ENCODE assay signal across 8 cellular contexts in genomic region chr13:112444001-112444311, GRCh38.
DNase-seq lines count a peak whose midpoint lies in the region; ATAC-seq, FAIRE-seq and TF ChIP-seq lines count a peak whose summit lies in the region.

No MANE protein-coding gene starts in this region.

- peaks cover 5% of the 10 kb centered on the region for H3K4me1 Mint-ChIP-seq in CD14-positive monocyte

- H3K27me3 ChIP-seq in mammary epithelial cell (ENCODE audit: insufficient read depth, low read length) = peaks cover 2% of the 10 kb centered on the region

- H3K4me1 ChIP-seq in mammary epithelial cell (ENCODE audit: insufficient read depth, low read length) (no peaks in the 10 kb centered on the region), kidney (ENCODE audit: control insufficient read depth in 1 of 2, insufficient read depth in 1 of 2, low read depth in 1 of 2, low read length in 2 of 2) (no peaks in the 10 kb centered on the region)

- dilution Hi-C loops in mammary epithelial cell (cut with HindIII; ENCODE audit: low sequenced_read_pairs) = no loop called here

- DNase-seq in CD14-positive monocyte (ENCODE audit: low spot score) (no peak), Kasumi-1 (lab: John Stamatoyannopoulos, UW) (peak; percentile 38 to 45), RWPE1 (ENCODE audit: low spot score) (peak; percentile 67), mammary epithelial cell (peak; percentile 27), kidney (peak; percentile 75), cerebellar nuclear complex (lab: John Stamatoyannopoulos, UW) (no peak)
- peak; percentile 47 to 76 for DNase-seq in stimulated activated CD4-positive, alpha-beta T cell treated with anti-CD3 and anti-CD28 coated beads, Interleukin-2, amount 100 ng/mL, for 24 hours

- H2AFZ ChIP-seq in mammary epithelial cell (ENCODE audit: low read depth, low read length) = no peak overlapping the region

- H3K27ac ChIP-seq in RWPE1 (no peak overlapping the region), mammary epithelial cell (ENCODE audit: insufficient read depth, low read depth, low read length) (no peak overlapping the region), kidney (ENCODE audit: low read depth in 2 of 2, low read length in 2 of 2) (no peak overlapping the region)

- no peaks in the 10 kb centered on the region for H3K79me2 ChIP-seq in mammary epithelial cell (ENCODE audit: insufficient read depth, low read length)

- in situ Hi-C loops in mammary epithelial cell (cut with MboI; ENCODE audit: low sequenced_read_pairs in 2 of 2) = loop anchor here in 1 of 2 donors (10.0 kb wide), 1 partner anchor 969 kb away; no protein-coding TSS in a partner anchor

- no peak overlapping the region for H3K4me3 Mint-ChIP-seq in CD14-positive monocyte

- ATAC-seq in GM19438 (IDR thresholded peaks at IDR 0.05; ENCODE audit: low read depth, unreplicated experiment) = peak; percentile 73

- no peak overlapping the region for H3K4me2 ChIP-seq in mammary epithelial cell (ENCODE audit: insufficient read depth, low read depth, low read length)

- TF ChIP-seq CTCF in CD14-positive monocyte (IDR thresholded peaks at IDR 0.05) = peak; percentile 65
- peak; percentile 77 for TF ChIP-seq CTCF in RWPE1 (conservative IDR thresholded peaks at IDR 0.05; ENCODE audit: low read depth)
- peak; percentile 84 to 89 for TF ChIP-seq CTCF in mammary epithelial cell (conservative IDR thresholded peaks at IDR 0.05 in 1 of 2, IDR thresholded peaks at IDR 0.05 in 1 of 2; ENCODE audit: extremely low read depth in 1 of 2, insufficient read depth in 1 of 2, low read depth in 1 of 2, low read length in 2 of 2)
- peak; percentile 74 for TF ChIP-seq CTCF in kidney (IDR thresholded peaks at IDR 0.05; ENCODE audit: borderline replicate concordance, extremely low read depth, insufficient read depth)

- CTCF ChIA-PET in RWPE1 (lab: Yijun Ruan, JAX) = interaction anchor here (0.5 to 2.5 kb wide), 21 partner anchors 10 to 1910 kb away, joined by 3 to 29 read pairs (median 3); no protein-coding TSS in a partner anchor
- CTCF ChIA-PET in mammary epithelial cell (lab: Charles Lee; ENCODE audit: low non-redundant PET) = interaction anchor here (0.6 kb wide), 1 partner anchor 969 kb away, joined by 8 read pairs; no protein-coding TSS in a partner anchor

- H3K9me3 ChIP-seq in mammary epithelial cell (replicated peaks; ENCODE audit: insufficient read depth, low read length) = peaks cover 8% of the 10 kb centered on the region
- H3K9me3 ChIP-seq in kidney (ENCODE audit: control insufficient read depth in 1 of 2, low read length in 2 of 2) = peaks cover 0 to 2% of the 10 kb centered on the region in 2 donors

- peaks cover 0 to 6% (median 2%) of the 10 kb centered on the region in 7 donors for H3K9me3 Mint-ChIP-seq in CD14-positive monocyte

- no peak overlapping the region for H3K27ac Mint-ChIP-seq in CD14-positive monocyte

- no peaks in the 10 kb centered on the region for H3K36me3 Mint-ChIP-seq in CD14-positive monocyte

- no peaks in the 10 kb centered on the region for H4K20me1 ChIP-seq in mammary epithelial cell (ENCODE audit: insufficient read depth, low read length)

- FAIRE-seq in kidney (lab: Jason Lieb, UNC) = no peak

- H3K4me3 ChIP-seq in mammary epithelial cell (replicated peaks in 1 of 3; ENCODE audit: insufficient read depth in 1 of 3, low read depth in 2 of 3, low read length in 3 of 3) = no peak overlapping the region
- H3K4me3 ChIP-seq in kidney (ENCODE audit: low read length in 2 of 2) = no peak overlapping the region

- 8% methylated on average over 5 of the region's 10 CpGs for WGBS in mammary epithelial cell (ENCODE audit: low coverage, missing lambda C conversion rate)

- POLR2A ChIA-PET in RWPE1 (lab: Yijun Ruan, JAX; ENCODE audit: low non-redundant PET) = no interaction called here

- H3K36me3 ChIP-seq in mammary epithelial cell (ENCODE audit: insufficient read depth, low read length) = no peaks in the 10 kb centered on the region
- H3K36me3 ChIP-seq in kidney (ENCODE audit: control insufficient read depth in 1 of 2, insufficient read depth in 2 of 2, low read length in 2 of 2) = no peaks in the 10 kb centered on the region

- intact Hi-C loops in CD14-positive monocyte (cut with micrococcal nuclease) = no loop called here
- intact Hi-C loops in mammary epithelial cell (cut with micrococcal nuclease) = loop anchor here (1.0 to 5.0 kb wide), 4 partner anchors 162 to 1377 kb away; no protein-coding TSS in a partner anchor
- intact Hi-C loops in kidney (cut with DNase I) = loop anchor here (10.0 kb wide), 1 partner anchor 969 kb away; no protein-coding TSS in a partner anchor

- no TSS peak for BruUV-seq in mammary epithelial cell (replicated peaks; lab: Mats Ljungman, UMichigan)

- no peak overlapping the region for H3K9ac ChIP-seq in mammary epithelial cell (ENCODE audit: insufficient read depth, low read length)
- H3K9ac ChIP-seq in kidney (ENCODE audit: low read length in 2 of 2) = no peak overlapping the region

- peaks cover 11 to 27% (median 15%) of the 10 kb centered on the region in 3 donors for H3K27me3 Mint-ChIP-seq in CD14-positive monocyte (ENCODE audit: low read depth in 3 of 3)

Comparison
In these comparisons a context has a peak if more than half of its experiments do, and no peak if none do; other contexts are left out.
1. DNase-seq: peak in Kasumi-1 (2 of 2), RWPE1 (single experiment), mammary epithelial cell (single experiment), kidney (single experiment) and stimulated activated CD4-positive, alpha-beta T cell treated with anti-CD3 and anti-CD28 coated beads, Interleukin-2, amount 100 ng/mL, for 24 hours (2 of 2); none in CD14-positive monocyte (single experiment) and cerebellar nuclear complex (0 of 2).
2. intact Hi-C loops: an anchor here in mammary epithelial cell (1.0 to 5.0 kb wide) and kidney (10.0 kb wide); none called in CD14-positive monocyte.
3. Peak in every context shown above with its lines, with median percentiles within 50 percentile points of each other: CTCF ChIP-seq.